Comparison of ENCODE assay signal across 12 cellular contexts in the genomic region with DNA sequence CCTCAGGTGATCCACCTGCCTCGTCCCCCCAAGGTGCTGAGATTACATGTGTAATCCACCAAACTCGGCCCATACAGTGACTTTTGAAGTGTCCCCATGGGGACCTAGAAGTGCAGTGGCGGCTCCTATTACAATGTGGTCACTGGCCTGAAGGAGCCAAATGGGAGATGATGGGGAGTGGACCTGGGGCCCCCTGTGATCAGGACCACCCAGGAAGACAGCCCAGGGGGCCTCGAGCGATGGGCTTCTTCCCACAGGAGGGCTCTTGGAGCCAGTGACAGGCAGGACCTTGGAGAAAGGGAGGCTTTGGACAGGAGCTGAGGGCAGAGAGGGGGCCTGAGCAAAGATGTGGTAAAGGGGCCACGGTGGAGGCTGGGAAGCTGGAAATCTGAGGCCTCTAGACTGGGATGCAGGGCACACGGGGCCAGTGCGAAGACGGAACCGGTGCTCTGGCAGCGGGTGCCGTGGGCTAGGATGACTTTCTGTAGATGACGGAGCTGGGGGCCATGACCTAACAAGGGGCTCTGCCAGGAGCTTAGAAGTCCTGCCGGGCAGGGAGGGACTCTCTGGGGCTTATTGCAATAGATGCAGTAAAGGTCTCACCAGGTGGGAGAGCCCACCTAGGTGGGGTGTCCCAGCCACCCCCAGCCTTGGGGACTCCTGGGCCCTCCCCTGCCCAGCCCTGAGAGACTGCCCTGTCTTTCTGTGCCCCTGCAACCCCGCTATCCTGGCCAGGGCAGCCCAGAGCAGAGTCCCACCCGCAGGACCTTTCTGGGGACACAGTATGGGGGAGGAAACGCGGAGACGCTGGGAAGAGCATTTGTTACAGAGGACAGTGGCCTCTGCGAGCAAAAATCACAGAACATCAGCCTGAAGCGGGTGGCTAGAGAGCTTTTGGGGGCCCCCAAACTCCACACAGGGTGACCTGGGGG. TPM values are rescaled to one million over a fixed set of nuclear protein-coding genes. Genes with fewer than 3 reads are reported as not detected.
DNase-seq lines count a peak whose midpoint lies in the region; ATAC-seq and TF ChIP-seq lines count a peak whose summit lies in the region.
"Had no signal": no experiment of that assay in that cellular context is flagged by ENCODE, and none has a peak within 500 bp of the region (broad histone marks: within the 10 kb centered on the region; RNA-seq: fewer than 3 reads in every experiment).

No MANE protein-coding gene starts in this region.

- H3K27me3 ChIP-seq in breast epithelium: no peaks in the 10 kb centered on the region
- no peaks in the 10 kb centered on the region for H3K27me3 ChIP-seq in right lobe of liver
- no peaks in the 10 kb centered on the region for H3K27me3 ChIP-seq in thymus (ENCODE audit: control insufficient read depth, insufficient read depth)

- H3K36me3 Mint-ChIP-seq in MCF 10A (ENCODE audit: insufficient read depth, unreplicated experiment) (no peaks in the 10 kb centered on the region), activated B cell treated with CpG ODN at 0.5 μM for 24 hours (ENCODE audit: low read depth) (peaks cover 18% of the 10 kb centered on the region)

- no peaks in the 10 kb centered on the region for H3K9me3 ChIP-seq in breast epithelium
- H3K9me3 ChIP-seq in right lobe of liver: no peaks in the 10 kb centered on the region
- H3K9me3 ChIP-seq in thymus (ENCODE audit: control insufficient read depth): no peaks in the 10 kb centered on the region

- H3K27ac Mint-ChIP-seq in MCF 10A (ENCODE audit: low read depth, unreplicated experiment) (no peak overlapping the region), activated B cell treated with CpG ODN at 0.5 μM for 24 hours (peak overlapping the region; percentile 83)

- CTCF ChIA-PET in MCF 10A (lab: Yijun Ruan, JAX): interaction anchor here (0.6 kb wide), 2 partner anchors 45 to 141 kb away, joined by 3 to 5 read pairs; no protein-coding TSS in a partner anchor
- CTCF ChIA-PET in activated B cell treated with CpG ODN at 0.5 μM for 24 hours (lab: Charles Lee): interaction anchor here (1.0 to 2.3 kb wide), 3 partner anchors 14 to 33 kb away, joined by 3 to 10 read pairs (median 3); a partner anchor contains a TSS

- TF ChIP-seq POLR2A in breast epithelium (IDR thresholded peaks at IDR 0.05) (no peak), right lobe of liver (IDR thresholded peaks at IDR 0.05) (no peak)

- H3K4me1 Mint-ChIP-seq in MCF 10A (ENCODE audit: insufficient read depth, unreplicated experiment) (peaks cover 16% of the 10 kb centered on the region), activated B cell treated with CpG ODN at 0.5 μM for 24 hours (peaks cover 90% of the 10 kb centered on the region)

- H3K9me3 Mint-ChIP-seq in MCF 10A (ENCODE audit: unreplicated experiment): no peaks in the 10 kb centered on the region
- H3K9me3 Mint-ChIP-seq in activated B cell treated with CpG ODN at 0.5 μM for 24 hours: no peaks in the 10 kb centered on the region

- intact Hi-C loops in breast epithelium (cut with DNase I; ENCODE audit: low total_unique reads): no loop called here
- intact Hi-C loops in MCF 10A (cut with micrococcal nuclease): no loop called here
- intact Hi-C loops in activated B cell treated with CpG ODN at 0.5 μM for 24 hours (cut with micrococcal nuclease): loop anchor here (10.0 kb wide), 1 partner anchor 631 kb away; no protein-coding TSS in a partner anchor
- intact Hi-C loops in right lobe of liver (cut with DNase I): no loop called here

- ATAC-seq in activated B cell treated with CpG ODN at 0.5 μM for 24 hours (ENCODE audit: low read depth) (no peak), right lobe of liver (no peak), HG03175 (IDR thresholded peaks at IDR 0.05; ENCODE audit: unreplicated experiment) (no peak), HG03280 (IDR thresholded peaks at IDR 0.05; ENCODE audit: unreplicated experiment) (no peak)
- ATAC-seq: esophagus mucosa had no signal

- 90% methylated on average over 10 of the region's 21 CpGs for WGBS in right lobe of liver (ENCODE audit: insufficient coverage, low coverage, low lambda C conversion rate, missing lambda C conversion rate)
- 96% methylated on average over 21 of the region's 21 CpGs for WGBS in thymus

- POLR2A ChIA-PET in MCF 10A (lab: Yijun Ruan, JAX): interaction anchor here (0.7 to 2.7 kb wide), 4 partner anchors 10 to 44 kb away, joined by 3 to 14 read pairs (median 10); a partner anchor contains a TSS
- POLR2A ChIA-PET in activated B cell treated with CpG ODN at 0.5 μM for 24 hours (lab: Charles Lee): interaction anchor here (0.7 to 48.2 kb wide), 4 partner anchors 2 to 1654 kb away, joined by 4 to 2404 read pairs (median 1040); a partner anchor contains a TSS

- H3K36me3 ChIP-seq in breast epithelium: no peaks in the 10 kb centered on the region
- no peaks in the 10 kb centered on the region for H3K36me3 ChIP-seq in right lobe of liver
- peaks cover 25% of the 10 kb centered on the region for H3K36me3 ChIP-seq in thymus (ENCODE audit: control insufficient read depth, insufficient read depth)

- H3K4me3 ChIP-seq in breast epithelium (no peak overlapping the region), right lobe of liver (no peak overlapping the region), thymus (ENCODE audit: low read length) (no peak overlapping the region)

- H3K27ac ChIP-seq in breast epithelium: peak overlapping the region; percentile 41 to 68
- H3K27ac ChIP-seq in right lobe of liver: peak overlapping the region in 2 of 3 donors; percentile 53 to 65
- H3K27ac ChIP-seq in thymus (ENCODE audit: low read depth): peak overlapping the region; percentile 81

- TF ChIP-seq CTCF in breast epithelium (IDR thresholded peaks at IDR 0.05) (no peak), MCF 10A (IDR thresholded peaks at IDR 0.05; ENCODE audit: unreplicated experiment) (no peak), activated B cell treated with CpG ODN at 0.5 μM for 24 hours (IDR thresholded peaks at IDR 0.05) (no peak), right lobe of liver (IDR thresholded peaks at IDR 0.05) (no peak)

- H3K27me3 Mint-ChIP-seq in MCF 10A (ENCODE audit: insufficient read depth, unreplicated experiment): no peaks in the 10 kb centered on the region
- no peaks in the 10 kb centered on the region for H3K27me3 Mint-ChIP-seq in activated B cell treated with CpG ODN at 0.5 μM for 24 hours

- DNase-seq in breast epithelium (ENCODE audit: low spot score in 2 of 2): no peak
- DNase-seq in MCF 10A (ENCODE audit: unreplicated experiment): no peak
- DNase-seq in activated B cell treated with CpG ODN at 0.5 μM for 24 hours: no peak
- DNase-seq in right lobe of liver: peak in 1 of 3 donors; percentile 45
- DNase-seq in dermis blood vessel endothelial cell: no peak
- DNase-seq: NCI-H1694 treated with DMSO at 0.1 percent for 48 hours; stimulated activated CD4-positive, alpha-beta T cell treated with anti-CD3 and anti-CD28 coated beads, Interleukin-4, amount 100 ng/mL, for 1 hour had no signal

- no peak overlapping the region for H3K4me3 Mint-ChIP-seq in MCF 10A (ENCODE audit: unreplicated experiment)
- H3K4me3 Mint-ChIP-seq in activated B cell treated with CpG ODN at 0.5 μM for 24 hours: no peak overlapping the region

- no TSS peak for BruUV-seq in MCF 10A (replicated peaks; lab: Mats Ljungman, UMichigan)

- peaks cover 4 to 23% of the 10 kb centered on the region in 2 donors for H3K4me1 ChIP-seq in breast epithelium
- peaks cover 0 to 28% (median 4%) of the 10 kb centered on the region in 4 donors for H3K4me1 ChIP-seq in right lobe of liver
- H3K4me1 ChIP-seq in thymus (ENCODE audit: control insufficient read depth, insufficient read depth, low read length): no peaks in the 10 kb centered on the region

RNA-seq across cellular contexts. Expression of a gene that starts 2.7 kb away (rescaled TPM):
- not detected for total RNA-seq in breast epithelium
- total RNA-seq in MCF 10A (2022): not detected in 2 replicates
- total RNA-seq in activated B cell treated with CpG ODN at 0.5 μM for 24 hours: 5.2 and 7.1 TPM in 2 replicates
- not detected for total RNA-seq in right lobe of liver
- polyA plus RNA-seq in thymus: 9.8 TPM
- total RNA-seq in dermis blood vessel endothelial cell: not detected in 2 replicates
- total RNA-seq: bronchial epithelial cell had no signal

RNA-seq across cellular contexts. Expression of a gene that starts 12.9 kb away (rescaled TPM):
- total RNA-seq in breast epithelium (1 to 10 TPM; 4.2 to 9.9 (median 8.8) TPM), MCF 10A (2022) (not detected in 2 replicates), activated B cell treated with CpG ODN at 0.5 μM for 24 hours (166 and 181 TPM in 2 replicates), right lobe of liver (1 to 10 TPM; 2.4 to 7.2 (median 4.8) TPM), dermis blood vessel endothelial cell (0.14 and 0.34 TPM in 2 replicates)
- polyA plus RNA-seq in thymus: 196 TPM
- total RNA-seq: bronchial epithelial cell had no signal

RNA-seq across cellular contexts. Expression of a gene that starts 14.9 kb away (rescaled TPM):
- total RNA-seq in breast epithelium (10 to 100 TPM; 18.6 to 45.9 (median 28.4) TPM), MCF 10A (2022) (3.1 and 7.3 TPM in 2 replicates), activated B cell treated with CpG ODN at 0.5 μM for 24 hours (746 and 896 TPM in 2 replicates), right lobe of liver (10 to 100 TPM; 10.9 to 24.7 (median 15.7) TPM), dermis blood vessel endothelial cell (69.6 and 70.2 TPM in 2 replicates)
- polyA plus RNA-seq in thymus: 174 TPM

RNA-seq across cellular contexts. Expression of a gene that starts 24.9 kb away (rescaled TPM):
- total RNA-seq in breast epithelium (10 to 100 TPM; 37.8 to 69.5 (median 64.2) TPM), MCF 10A (2022) (52.2 and 54.2 TPM in 2 replicates), activated B cell treated with CpG ODN at 0.5 μM for 24 hours (636 and 647 TPM in 2 replicates), right lobe of liver (10 to 100 TPM; 43.3 to 55.8 (median 50.4) TPM), dermis blood vessel endothelial cell (48.0 and 54.0 TPM in 2 replicates)
- polyA plus RNA-seq in thymus: 149 TPM

RNA-seq across cellular contexts. Expression of a gene that starts 43.4 kb away (rescaled TPM):
- total RNA-seq in breast epithelium (1 to 10 TPM; 2.6 to 5.6 (median 3.7) TPM), MCF 10A (2022) (8.5 and 21.4 TPM in 2 replicates), activated B cell treated with CpG ODN at 0.5 μM for 24 hours (3.8 TPM in 2 replicates), right lobe of liver (1 to 10 TPM; 2.1 to 8.3 (median 4.7) TPM), dermis blood vessel endothelial cell (98.7 and 170 TPM in 2 replicates)
- polyA plus RNA-seq in thymus: 3.8 TPM

Comparison
In these comparisons a context has a peak if more than half of its experiments do, and no peak if none do; other contexts are left out.
1. RNA of a gene that starts 12.9 kb away (total RNA-seq): 166 to 181 TPM in activated B cell treated with CpG ODN at 0.5 μM for 24 hours; 4.2 to 9.9 TPM in breast epithelium, 2.4 to 7.2 TPM in right lobe of liver, 0.14 to 0.34 TPM in dermis blood vessel endothelial cell and not detected in MCF 10A; every median in the first group is over 10 times any median in the second.
2. RNA of a gene that starts 14.9 kb away (total RNA-seq): 746 to 896 TPM in activated B cell treated with CpG ODN at 0.5 μM for 24 hours; 69.6 to 70.2 TPM in dermis blood vessel endothelial cell, 18.6 to 45.9 TPM in breast epithelium, 10.9 to 24.7 TPM in right lobe of liver and 3.1 to 7.3 TPM in MCF 10A; every median in the first group is over 10 times any median in the second.
3. Peak in every context shown above with its lines, with median percentiles within 50 percentile points of each other: H3K27ac ChIP-seq.